In the genomic region with DNA sequence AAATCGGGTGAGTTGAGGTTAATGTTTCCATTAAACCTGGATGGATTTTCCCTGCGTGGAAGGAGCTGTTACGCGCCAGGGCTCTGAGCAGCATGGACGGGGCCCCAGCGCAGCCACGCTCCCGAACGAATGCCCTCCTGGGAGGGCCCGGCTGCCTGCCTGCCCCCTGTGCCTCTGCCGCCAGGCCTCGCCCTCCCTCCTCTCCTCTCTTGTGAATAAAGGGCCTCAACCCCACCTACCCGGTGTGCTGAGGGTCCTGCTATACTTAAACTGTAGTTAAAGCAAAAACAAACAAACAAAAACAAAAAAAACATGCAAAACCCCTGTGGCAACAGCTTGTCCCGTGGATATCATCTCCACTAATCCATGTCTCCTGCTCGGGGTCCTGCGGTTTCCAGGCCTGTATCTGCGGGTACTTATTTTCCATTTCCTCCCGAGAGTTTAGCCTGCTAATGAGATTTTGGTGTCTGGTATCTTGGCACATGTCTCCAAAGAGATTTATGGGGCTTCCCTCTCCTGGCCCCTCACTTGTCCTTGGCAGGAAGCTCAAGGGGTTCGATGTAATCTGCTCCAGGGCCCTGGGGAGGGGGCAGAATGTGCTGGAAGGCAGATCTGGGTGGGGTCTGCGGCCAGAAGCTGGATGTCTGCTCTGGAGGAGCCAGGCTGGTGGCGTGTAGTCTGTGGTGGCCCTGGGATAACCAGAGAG, we compare ENCODE assay signal across 14 cellular contexts.
DNase-seq lines count a peak whose midpoint lies in the region; ATAC-seq and TF ChIP-seq lines count a peak whose summit lies in the region.
"Had no signal": no experiment of that assay in that cellular context is flagged by ENCODE, and none has a peak within 500 bp of the region (broad histone marks: within the 10 kb centered on the region; RNA-seq: fewer than 3 reads in every experiment).

No MANE protein-coding gene starts in this region.

- CTCF ChIA-PET in PC-9 (lab: Charles Lee) = no interaction called here

- H3K9ac ChIP-seq in SK-N-MC (ENCODE audit: insufficient read length) = peak overlapping the region; percentile 33

- no peaks in the 10 kb centered on the region for H3K9me2 ChIP-seq in PC-9 (ENCODE audit: insufficient read depth)

- no peaks in the 10 kb centered on the region for H3K79me2 ChIP-seq in PC-9 (ENCODE audit: low read depth)

- H3K36me3 ChIP-seq in SK-N-MC (ENCODE audit: insufficient read depth, low read length) (no peaks in the 10 kb centered on the region), testis (ENCODE audit: low read depth, missing control alignments) (no peaks in the 10 kb centered on the region), PC-9 (ENCODE audit: low read depth) (no peaks in the 10 kb centered on the region)
- H3K36me3 ChIP-seq: neutrophil, uterus had no signal

- H3K27ac Mint-ChIP-seq in activated naive CD4-positive, alpha-beta T cell treated with anti-CD3 and anti-CD28 coated beads, Interleukin-2, amount 50 U/mL, for 24 hours = no peak overlapping the region
- H3K27ac Mint-ChIP-seq: activated CD4-positive, alpha-beta memory T cell treated with anti-CD3 and anti-CD28 coated beads, Interleukin-2, amount 10 ng/mL, durations not matched to agents 7 days and 5 days had no signal

- H3K4me3 Mint-ChIP-seq in activated naive CD4-positive, alpha-beta T cell treated with anti-CD3 and anti-CD28 coated beads, Interleukin-2, amount 50 U/mL, for 24 hours = peak overlapping the region; percentile 23
- H3K4me3 Mint-ChIP-seq: activated CD4-positive, alpha-beta memory T cell treated with anti-CD3 and anti-CD28 coated beads, Interleukin-2, amount 10 ng/mL, durations not matched to agents 7 days and 5 days had no signal

- peaks cover 9% of the 10 kb centered on the region for H3K4me1 ChIP-seq in testis
- no peaks in the 10 kb centered on the region for H3K4me1 ChIP-seq in PC-9 (replicated peaks; ENCODE audit: insufficient read depth)
- H3K4me1 ChIP-seq: uterus had no signal

- TF ChIP-seq CTCF in testis (IDR thresholded peaks at IDR 0.05) = no peak
- TF ChIP-seq CTCF in PC-9 (conservative IDR thresholded peaks at IDR 0.05) = no peak

- peaks cover 33% of the 10 kb centered on the region for H3K4me1 Mint-ChIP-seq in activated naive CD4-positive, alpha-beta T cell treated with anti-CD3 and anti-CD28 coated beads, Interleukin-2, amount 50 U/mL, for 24 hours

- H3K27ac ChIP-seq in SK-N-MC (peak overlapping the region; percentile 90), testis (no peak overlapping the region), PC-9 (no peak overlapping the region)
- H3K27ac ChIP-seq: neutrophil, uterus had no signal

- peaks cover 13% of the 10 kb centered on the region for H3K27me3 Mint-ChIP-seq in activated naive CD4-positive, alpha-beta T cell treated with anti-CD3 and anti-CD28 coated beads, Interleukin-2, amount 50 U/mL, for 24 hours

- peaks cover 2% of the 10 kb centered on the region for H3K36me3 Mint-ChIP-seq in activated naive CD4-positive, alpha-beta T cell treated with anti-CD3 and anti-CD28 coated beads, Interleukin-2, amount 50 U/mL, for 24 hours

- BruUV-seq in PC-9 (replicated peaks; lab: Mats Ljungman, UMichigan) = no TSS peak

- no peak overlapping the region for H2AFZ ChIP-seq in PC-9

- no peak for TF ChIP-seq POLR2A in testis (IDR thresholded peaks at IDR 0.05)

- H3K9me3 Mint-ChIP-seq in activated naive CD4-positive, alpha-beta T cell treated with anti-CD3 and anti-CD28 coated beads, Interleukin-2, amount 50 U/mL, for 24 hours = no peaks in the 10 kb centered on the region

- H3F3A ChIP-seq in PC-9 (ENCODE audit: insufficient read depth, low read depth) = peaks cover 7% of the 10 kb centered on the region; the same call in 1 of the 2 replicates

- no peak for DNase-seq in activated naive CD4-positive, alpha-beta T cell (lab: John Stamatoyannopoulos, UW)
- DNase-seq in SK-N-MC (ENCODE audit: low read depth, low spot score) = peak; percentile 92
- peak; percentile 22 to 24 for DNase-seq in left colon
- no peak for DNase-seq in testis
- no peak for DNase-seq in PC-9
- DNase-seq: hippocampal formation, T1000, uterus had no signal

- ATAC-seq in left colon (peak; percentile 27), HG03378 (IDR thresholded peaks at IDR 0.05; ENCODE audit: unreplicated experiment) (no peak), HG02970 (IDR thresholded peaks at IDR 0.05; ENCODE audit: low FRiP score, unreplicated experiment) (no peak)
- ATAC-seq: Panc1 had no signal

- POLR2A ChIA-PET in PC-9 (lab: Charles Lee; ENCODE audit: unreplicated experiment) = no interaction called here

- no peak overlapping the region for H3K4me2 ChIP-seq in PC-9

- WGBS in testis, 2 donors = 36 to 45% methylated on average over 18 to 21 of the region's 21 CpGs

- H3K4me3 ChIP-seq in SK-N-MC (peak overlapping the region; percentile 71), testis (peak overlapping the region; percentile 10 to 19), PC-9 (no peak overlapping the region)

- intact Hi-C loops in left colon (cut with DNase I, micrococcal nuclease) (no loop called here), testis (cut with DNase I; ENCODE audit: low total_unique reads) (no loop called here), PC-9 (cut with micrococcal nuclease; ENCODE audit: unreplicated experiment) (no loop called here)

- H3K9me3 ChIP-seq in SK-N-MC (ENCODE audit: low read depth, low read length) = no peaks in the 10 kb centered on the region
- H3K9me3 ChIP-seq in testis = no peaks in the 10 kb centered on the region
- no peaks in the 10 kb centered on the region for H3K9me3 ChIP-seq in PC-9 (ENCODE audit: insufficient read depth, low read depth)
- H3K9me3 ChIP-seq: neutrophil, uterus had no signal

- H4K20me1 ChIP-seq in PC-9 (ENCODE audit: insufficient read depth) = no peaks in the 10 kb centered on the region

- H3K27me3 ChIP-seq in testis (no peaks in the 10 kb centered on the region), PC-9 (ENCODE audit: insufficient read depth, low read depth) (peaks cover 36% of the 10 kb centered on the region)
- H3K27me3 ChIP-seq: uterus had no signal

Comparison
In these comparisons a context has a peak if more than half of its experiments do, and no peak if none do; other contexts are left out.
1. DNase-seq: peak in SK-N-MC (single experiment) and left colon (2 of 2); none in activated naive CD4-positive, alpha-beta T cell (0 of 4), testis (single experiment) and PC-9 (0 of 2).